ENCODE assay signal across 9 cellular contexts in genomic region chr19:37466277-37466797, GRCh38. TPM values are rescaled to one million over a fixed set of nuclear protein-coding genes. Genes with fewer than 3 reads are reported as not detected.
A peak's percentile ranks its signal among the peaks of the same experiment; 100 is the strongest.
DNase-seq lines count a peak whose midpoint lies in the region; ATAC-seq, FAIRE-seq and TF ChIP-seq lines count a peak whose summit lies in the region.
"Had no signal": no experiment of that assay in that cellular context is flagged by ENCODE, and none has a peak within 500 bp of the region (broad histone marks: within the 10 kb centered on the region; RNA-seq: fewer than 3 reads in every experiment).

No MANE protein-coding gene starts in this region.

- peaks cover 28% of the 10 kb centered on the region for H3K4me1 Mint-ChIP-seq in activated naive CD4-positive, alpha-beta T cell treated with anti-CD3 and anti-CD28 coated beads for 36 hours (ENCODE audit: low read depth)

- DNase-seq in activated naive CD4-positive, alpha-beta T cell treated with anti-CD3 and anti-CD28 coated beads for 36 hours, result no peak
- DNase-seq in activated naive CD4-positive, alpha-beta T cell treated with Interleukin-2 at 50 U/mL for 16 hours, result no peak
- DNase-seq in GM12878 (ENCODE audit: low read depth, low spot score), result peak; percentile 9
- DNase-seq in lower leg skin (ENCODE audit: low spot score in 2 of 2), result no peak
- DNase-seq in tibial nerve (ENCODE audit: low spot score in 2 of 2), result no peak
- DNase-seq in superior temporal gyrus (ENCODE audit: extremely low spot score), result no peak
- DNase-seq in islet precursor cell, result no peak
- DNase-seq: NCI-H1417 treated with DMSO at 0.1 percent for 48 hours had no signal

- no peak for TF ChIP-seq EP300 in GM12878 (IDR thresholded peaks at IDR 0.05; ENCODE audit: borderline replicate concordance in 1 of 2, control insufficient read depth in 1 of 2, low read depth in 2 of 2, low read length in 2 of 2)
- no peak for TF ChIP-seq EP300 in tibial nerve (IDR thresholded peaks at IDR 0.05)

- no peak for TF ChIP-seq CTCF in GM12878 (IDR thresholded peaks at IDR 0.05 in 2 of 3, conservative IDR thresholded peaks at IDR 0.05 in 1 of 3; ENCODE audit: control insufficient read depth in 2 of 3, extremely low read depth in 1 of 3, insufficient read depth in 1 of 3, low read depth in 3 of 3, low read length in 3 of 3)
- no peak for TF ChIP-seq CTCF in lower leg skin (IDR thresholded peaks at IDR 0.05)
- TF ChIP-seq CTCF in tibial nerve (IDR thresholded peaks at IDR 0.05), result no peak

- POLR2A ChIA-PET in GM12878 (lab: Charles Lee), result interaction anchor here (0.7 to 2.1 kb wide), 2 partner anchors 96 to 908 kb away, joined by 3 to 11 read pairs; partner anchors contain the start of genes PSMD8 and ZNF527

- peaks cover 8% of the 10 kb centered on the region for H3K79me2 ChIP-seq in GM12878 (ENCODE audit: control insufficient read depth, insufficient read depth, low read length)

- H3K4me3 ChIP-seq in GM12878 (peak overlapping the region; percentile 93), lower leg skin (ENCODE audit: low read depth, poor library complexity, severe bottlenecking) (peak overlapping the region; percentile 69), tibial nerve (peak overlapping the region; percentile 78 to 95 (median 90))

- ATAC-seq in GM12878, result no peak
- no peak for ATAC-seq in GM21381 (IDR thresholded peaks at IDR 0.05; ENCODE audit: unreplicated experiment)

- H3K27me3 Mint-ChIP-seq in activated naive CD4-positive, alpha-beta T cell treated with anti-CD3 and anti-CD28 coated beads for 36 hours (ENCODE audit: low read depth), result no peaks in the 10 kb centered on the region

- H3K9me3 ChIP-seq in GM12878 (replicated peaks; ENCODE audit: control insufficient read depth, insufficient read depth, low read length) (peaks cover 6% of the 10 kb centered on the region), tibial nerve (peaks cover 0 to 35% (median 10%) of the 10 kb centered on the region in 4 donors)

- no peaks in the 10 kb centered on the region for H4K20me1 ChIP-seq in GM12878 (ENCODE audit: control insufficient read depth, insufficient read depth)

- H3K27me3 ChIP-seq in GM12878 (replicated peaks in 1 of 2; ENCODE audit: control insufficient read depth in 2 of 2, insufficient read depth in 2 of 2, low read length in 1 of 2), result no peaks in the 10 kb centered on the region
- no peaks in the 10 kb centered on the region for H3K27me3 ChIP-seq in tibial nerve

- H3K36me3 Mint-ChIP-seq in activated naive CD4-positive, alpha-beta T cell treated with anti-CD3 and anti-CD28 coated beads for 36 hours (ENCODE audit: low read depth), result peaks cover 34% of the 10 kb centered on the region

- peaks cover 4% of the 10 kb centered on the region for H3K4me1 ChIP-seq in GM12878 (ENCODE audit: control insufficient read depth, insufficient read depth, low read length)
- peaks cover 0 to 35% (median 14%) of the 10 kb centered on the region in 4 donors for H3K4me1 ChIP-seq in tibial nerve

- H3K36me3 ChIP-seq in GM12878 (ENCODE audit: control insufficient read depth in 2 of 2, insufficient read depth in 2 of 2, low read length in 1 of 2) (peaks cover 0 to 6% of the 10 kb centered on the region in 2 experiments; a peak in 1 of 4 replicates), tibial nerve (peaks cover 0 to 46% (median 16%) of the 10 kb centered on the region in 3 donors)

- TF ChIP-seq RAD21 in GM12878 (IDR thresholded peaks at IDR 0.05; ENCODE audit: insufficient read depth, low read depth, low read length), result no peak

- SMC1A ChIA-PET in GM12878 (lab: Charles Lee; ENCODE audit: uncharacterized antibody, unreplicated experiment), result interaction anchor here (0.7 to 1.3 kb wide), 3 partner anchors 22 to 187 kb away, joined by 3 to 4 read pairs (median 3); partner anchors contain the start of gene ZNF527

- WGBS in GM12878 (ENCODE audit: insufficient coverage, insufficient replicate concordance, low lambda C conversion rate, missing lambda C conversion rate), result 65% methylated on average over 25 of the region's 25 CpGs
- 32 to 35% methylated on average over 25 of the region's 25 CpGs for WGBS in lower leg skin, 2 donors
- 30 to 41% methylated on average over 25 of the region's 25 CpGs for WGBS in tibial nerve, 2 donors

- H2AFZ ChIP-seq in GM12878 (ENCODE audit: control insufficient read depth, low read depth, low read length), result peak overlapping the region; percentile 96

- H3K4me2 ChIP-seq in GM12878 (ENCODE audit: control insufficient read depth, insufficient read depth), result peak overlapping the region; percentile 87

- H3K9ac ChIP-seq in GM12878 (ENCODE audit: control insufficient read depth, insufficient read depth, low read length), result peak overlapping the region; percentile 83; the same call in 1 of the 2 replicates

- in situ Hi-C loops in GM12878 (cut with MboI), result no loop called here

- intact Hi-C loops in activated naive CD4-positive, alpha-beta T cell treated with anti-CD3 and anti-CD28 coated beads for 36 hours (cut with micrococcal nuclease), result loop anchor here (5.0 to 10.0 kb wide), 4 partner anchors 389 to 1252 kb away; partner anchors contain the start of genes ZNF146, ZNF345, ZNF420 and ZNF461
- intact Hi-C loops in GM12878 (cut with micrococcal nuclease; ENCODE audit: unreplicated experiment), result loop anchor here (5.0 kb wide), 4 partner anchors 126 to 694 kb away; partner anchors contain the start of genes ZFP30, ZNF540, ZNF571 and ZNF850
- intact Hi-C loops in lower leg skin (cut with DNase I; ENCODE audit: low total_unique reads), result no loop called here

- peak overlapping the region; percentile 92 for H3K27ac Mint-ChIP-seq in activated naive CD4-positive, alpha-beta T cell treated with anti-CD3 and anti-CD28 coated beads for 36 hours

- RAD21 ChIA-PET in GM12878 (lab: Charles Lee; ENCODE audit: unreplicated experiment), result interaction anchor here (1.4 kb wide), 1 partner anchor 96 kb away, joined by 9 read pairs; the partner anchor contains the start of gene ZNF527

- peak overlapping the region; percentile 96 for H3K4me3 Mint-ChIP-seq in activated naive CD4-positive, alpha-beta T cell treated with anti-CD3 and anti-CD28 coated beads for 36 hours

- TF ChIP-seq POLR2A in GM12878 (IDR thresholded peaks at IDR 0.05; ENCODE audit: low read depth, low read length) (no peak), lower leg skin (IDR thresholded peaks at IDR 0.05) (no peak), tibial nerve (IDR thresholded peaks at IDR 0.05) (no peak)

- peaks cover 13% of the 10 kb centered on the region for H3K9me3 Mint-ChIP-seq in activated naive CD4-positive, alpha-beta T cell treated with anti-CD3 and anti-CD28 coated beads for 36 hours

- BruUV-seq in GM12878 (replicated peaks; lab: Mats Ljungman, UMichigan), result no TSS peak

- no peak for FAIRE-seq in GM12878 (lab: Jason Lieb, UNC)

- CTCF ChIA-PET in activated naive CD4-positive, alpha-beta T cell treated with anti-CD3 and anti-CD28 coated beads for 36 hours (lab: Charles Lee), result interaction anchor here (0.8 kb wide), 1 partner anchor 12 kb away, joined by 6 read pairs; no protein-coding TSS in a partner anchor
- CTCF ChIA-PET in GM12878 (lab: Yijun Ruan, JAX), result interaction anchor here (2.0 kb wide), 1 partner anchor 96 kb away, joined by 4 read pairs; the partner anchor contains the start of gene ZNF527

- H3K27ac ChIP-seq in GM12878 (ENCODE audit: control insufficient read depth, insufficient read depth) (peak overlapping the region; percentile 81), tibial nerve (peak overlapping the region; percentile 72 to 94 (median 88))

RNA-seq across cellular contexts. Expression of gene ZNF569, which starts 0.9 kb away (rescaled TPM):
- total RNA-seq in activated naive CD4-positive, alpha-beta T cell treated with anti-CD3 and anti-CD28 coated beads for 36 hours, result 10 to 100 TPM in 1 of 2 experiments, 1 to 10 TPM in 1; 8.6 to 10.6 TPM
- total RNA-seq in GM12878 (2013; cell fraction: nucleolus; rRNA removed), result 12.8 and 13.5 TPM in 2 replicates
- 2.0 and 3.0 TPM in 2 replicates for total RNA-seq in GM12878 (2014; rRNA removed)
- 2.7 and 3.8 TPM in 2 replicates for total RNA-seq in GM12878 (2014; rRNA removed; fragmentation: Illumina TruSeq; extraction: Trizol)
- total RNA-seq in GM12878 (2021), result 2.1 and 2.7 TPM in 2 replicates
- polyA plus RNA-seq in GM12878 (2011; ENCODE audit: low read depth), result 1.1 TPM
- 4.3 and 7.1 TPM in 2 replicates for polyA plus RNA-seq in GM12878 (2011; rRNA removed)
- 2.0 and 2.1 TPM in 2 replicates for polyA plus RNA-seq in GM12878 (2011; cell fraction: cytosol; rRNA removed)
- polyA plus RNA-seq in GM12878 (2011; cell fraction: nucleus; rRNA removed), result 3.1 and 3.5 TPM in 2 replicates
- polyA plus RNA-seq in GM12878 (2012), result 2.5 and 2.7 TPM in 2 replicates
- 2.3 and 3.6 TPM in 2 replicates for polyA plus RNA-seq in GM12878 (2014; fragmentation: Illumina TruSeq; extraction: Trizol)
- 1 to 10 TPM in 1 of 2 experiments, under 1 TPM in 1; 0.82 to 1.1 TPM for polyA plus RNA-seq in GM12878 (2014; fragmentation: Nextera tagmentation; extraction: Ambion mirVana)
- polyA plus RNA-seq in GM12878 (2014; rRNA removed), result 1.3 and 1.5 TPM in 2 replicates
- 1 to 10 TPM; 2.3 to 3.0 TPM for polyA plus RNA-seq in GM12878 (2016; fragmentation: Nextera tagmentation; extraction: Ambion mirVana)
- polyA minus RNA-seq in GM12878 (2011; rRNA and poly(A)+ RNA removed), result 3.8 and 6.2 TPM in 2 replicates
- 1.8 and 3.7 TPM in 2 replicates for polyA minus RNA-seq in GM12878 (2011; cell fraction: cytosol; rRNA and poly(A)+ RNA removed)
- 4.1 and 8.2 TPM in 2 replicates for polyA minus RNA-seq in GM12878 (2011; cell fraction: nucleus; rRNA and poly(A)+ RNA removed)
- total RNA-seq in lower leg skin, result 1 to 10 TPM; 1.5 to 5.3 (median 4.3) TPM
- 1 to 10 TPM; 4.3 to 9.4 (median 7.3) TPM for total RNA-seq in tibial nerve

RNA-seq across cellular contexts. Expression of gene ZNF570, which starts 2.8 kb away (rescaled TPM):
- total RNA-seq in activated naive CD4-positive, alpha-beta T cell treated with anti-CD3 and anti-CD28 coated beads for 36 hours, result 1 to 10 TPM; 3.1 to 3.7 TPM
- 12.1 and 12.3 TPM in 2 replicates for total RNA-seq in GM12878 (2013; cell fraction: nucleolus; rRNA removed)
- 1.8 and 2.0 TPM in 2 replicates for total RNA-seq in GM12878 (2014; rRNA removed)
- total RNA-seq in GM12878 (2014; rRNA removed; fragmentation: Illumina TruSeq; extraction: Trizol), result 2.2 TPM in 2 replicates
- total RNA-seq in GM12878 (2021), result 1.4 and 1.7 TPM in 2 replicates
- 2.6 TPM for polyA plus RNA-seq in GM12878 (2011; ENCODE audit: low read depth)
- 3.6 and 5.7 TPM in 2 replicates for polyA plus RNA-seq in GM12878 (2011; rRNA removed)
- 1.1 and 1.9 TPM in 2 replicates for polyA plus RNA-seq in GM12878 (2011; cell fraction: cytosol; rRNA removed)
- 2.0 and 2.2 TPM in 2 replicates for polyA plus RNA-seq in GM12878 (2011; cell fraction: nucleus; rRNA removed)
- polyA plus RNA-seq in GM12878 (2012), result 1.8 and 2.3 TPM in 2 replicates
- 1.6 TPM in 2 replicates for polyA plus RNA-seq in GM12878 (2014; fragmentation: Illumina TruSeq; extraction: Trizol)
- 1 to 10 TPM in 1 of 2 experiments, under 1 TPM in 1; 0.75 to 1.2 TPM for polyA plus RNA-seq in GM12878 (2014; fragmentation: Nextera tagmentation; extraction: Ambion mirVana)
- 0.57 and 2.1 TPM in 2 replicates for polyA plus RNA-seq in GM12878 (2014; rRNA removed)
- under 1 TPM; 0.25 to 0.78 TPM for polyA plus RNA-seq in GM12878 (2016; fragmentation: Nextera tagmentation; extraction: Ambion mirVana)
- polyA minus RNA-seq in GM12878 (2011; rRNA and poly(A)+ RNA removed), result 6.8 and 9.8 TPM in 2 replicates
- polyA minus RNA-seq in GM12878 (2011; cell fraction: cytosol; rRNA and poly(A)+ RNA removed), result 4.5 and 6.4 TPM in 2 replicates
- 1.8 and 2.5 TPM in 2 replicates for polyA minus RNA-seq in GM12878 (2011; cell fraction: nucleus; rRNA and poly(A)+ RNA removed)
- total RNA-seq in lower leg skin, result 1 to 10 TPM; 2.7 to 6.6 (median 6.3) TPM
- 10 to 100 TPM in 2 of 4 donors, 1 to 10 TPM in 2; 4.5 to 13.7 (median 8.7) TPM for total RNA-seq in tibial nerve

RNA-seq across cellular contexts. Expression of gene ZNF793, which starts 40.4 kb away (rescaled TPM):
- 1 to 10 TPM; 3.8 to 3.9 TPM for total RNA-seq in activated naive CD4-positive, alpha-beta T cell treated with anti-CD3 and anti-CD28 coated beads for 36 hours
- total RNA-seq in GM12878 (2013; cell fraction: nucleolus; rRNA removed), result 4.2 and 5.1 TPM in 2 replicates
- total RNA-seq in GM12878 (2014; rRNA removed) (0.27 and 0.28 TPM in 2 replicates), GM12878 (2014; rRNA removed; fragmentation: Illumina TruSeq; extraction: Trizol) (0.31 and 0.32 TPM in 2 replicates), GM12878 (2021) (0.56 and 0.62 TPM in 2 replicates), lower leg skin (1 to 10 TPM; 2.2 to 5.3 (median 2.7) TPM), tibial nerve (1 to 10 TPM; 4.7 to 5.9 (median 5.1) TPM)
- 0.88 TPM for polyA plus RNA-seq in GM12878 (2011; ENCODE audit: low read depth)
- polyA plus RNA-seq in GM12878 (2011; rRNA removed) (0.99 and 1.1 TPM in 2 replicates), GM12878 (2014; fragmentation: Illumina TruSeq; extraction: Trizol) (0.35 and 1.4 TPM in 2 replicates), GM12878 (2014; fragmentation: Nextera tagmentation; extraction: Ambion mirVana) (under 1 TPM; 0.10 to 0.15 TPM), GM12878 (2014; rRNA removed) (0.27 and 0.61 TPM in 2 replicates), GM12878 (2016; fragmentation: Nextera tagmentation; extraction: Ambion mirVana) (under 1 TPM; 0.23 to 0.51 TPM)
- polyA plus RNA-seq in GM12878 (2011; cell fraction: cytosol; rRNA removed), result 0.43 and 0.87 TPM in 2 replicates
- 1.3 and 1.6 TPM in 2 replicates for polyA plus RNA-seq in GM12878 (2011; cell fraction: nucleus; rRNA removed)
- polyA plus RNA-seq in GM12878 (2012), result 0.91 and 1.3 TPM in 2 replicates
- polyA minus RNA-seq in GM12878 (2011; rRNA and poly(A)+ RNA removed), result 0.88 and 0.98 TPM in 2 replicates
- 1.4 TPM in 1 of 2 replicates, not detected in the other for polyA minus RNA-seq in GM12878 (2011; cell fraction: cytosol; rRNA and poly(A)+ RNA removed)
- 0.60 and 1.2 TPM in 2 replicates for polyA minus RNA-seq in GM12878 (2011; cell fraction: nucleus; rRNA and poly(A)+ RNA removed)
